1 cellular context compared by ENCODE assay signal in genomic region chr4:74130843-74131242, GRCh38. TPM values are rescaled to one million over a fixed set of nuclear protein-coding genes. Genes with fewer than 3 reads are reported as not detected.
"Had no signal": no experiment of that assay in that cellular context is flagged by ENCODE, and none has a peak within 500 bp of the region (broad histone marks: within the 10 kb centered on the region; RNA-seq: fewer than 3 reads in every experiment).

No MANE protein-coding gene starts in this region.

RNA-seq across cellular contexts. Expression of gene CXCL2, which starts 31.8 kb away (rescaled TPM):
- total RNA-seq: M059J had no signal
